Comparison of ENCODE assay signal across 14 cellular contexts in genomic region chr10:24718031-24718855, GRCh38. TPM values are rescaled to one million over a fixed set of nuclear protein-coding genes. Genes with fewer than 3 reads are reported as not detected.
A peak's percentile ranks its signal among the peaks of the same experiment; 100 is the strongest.
DNase-seq lines count a peak whose midpoint lies in the region; ATAC-seq, FAIRE-seq and TF ChIP-seq lines count a peak whose summit lies in the region.
"Had no signal": no experiment of that assay in that cellular context is flagged by ENCODE, and none has a peak within 500 bp of the region (broad histone marks: within the 10 kb centered on the region; RNA-seq: fewer than 3 reads in every experiment).

No MANE protein-coding gene starts in this region.

- H3K9ac ChIP-seq in HUES6 (ENCODE audit: low read length) (no peak overlapping the region), GM12878 (ENCODE audit: control insufficient read depth, insufficient read depth, low read length) (no peak overlapping the region)
- H3K9ac ChIP-seq: BLaER1 had no signal

- peaks cover 34% of the 10 kb centered on the region for H3K4me1 Mint-ChIP-seq in mesothelial cell of epicardium

- H3K9me3 ChIP-seq in HUES6 (ENCODE audit: control insufficient read depth, insufficient read depth, low read depth, low read length): no peaks in the 10 kb centered on the region
- no peaks in the 10 kb centered on the region for H3K9me3 ChIP-seq in GM12878 (replicated peaks; ENCODE audit: control insufficient read depth, insufficient read depth, low read length)
- H3K9me3 ChIP-seq: BLaER1 had no signal

- peaks cover 56% of the 10 kb centered on the region for H3K4me1 ChIP-seq in HUES6 (ENCODE audit: control insufficient read depth, insufficient read depth, low read length)
- peaks cover 6% of the 10 kb centered on the region; the same call in 1 of the 2 replicates for H3K4me1 ChIP-seq in GM12878 (ENCODE audit: control insufficient read depth, insufficient read depth, low read length)

- no peak overlapping the region for H3K4me3 Mint-ChIP-seq in mesothelial cell of epicardium
- H3K4me3 Mint-ChIP-seq: activated CD4-positive, alpha-beta memory T cell treated with anti-CD3 and anti-CD28 coated beads, Interleukin-2, amount 10 ng/mL, durations not matched to agents 7 days and 5 days; brain; neural crest cell had no signal

- H3K4me3 ChIP-seq in AG04449 (ENCODE audit: low read depth, low read length) (peak overlapping the region; percentile 24), HUES6 (ENCODE audit: low read depth, low read length) (peak overlapping the region; percentile 39), GM12878 (no peak overlapping the region)
- H3K4me3 ChIP-seq: BLaER1 had no signal

- H3K4me2 ChIP-seq in GM12878 (ENCODE audit: control insufficient read depth, insufficient read depth): peak overlapping the region; percentile 15; the same call in 1 of the 2 replicates

- no peak for DNase-seq in AG04449 (ENCODE audit: low read depth, low spot score)
- DNase-seq in GM12878 (ENCODE audit: low read depth, low spot score): no peak
- DNase-seq in iris pigment epithelial cell (ENCODE audit: low read depth): peak; percentile 79
- DNase-seq in ureter (ENCODE audit: low spot score): no peak
- DNase-seq in DMS79 treated with DMSO at 0.1 percent for 48 hours (lab: John Stamatoyannopoulos, UW): no peak
- DNase-seq in mesothelial cell of epicardium (ENCODE audit: low spot score in 2 of 2, unreplicated experiment in 2 of 2): no peak
- no peak for DNase-seq in NCI-H2029 treated with DMSO at 0.1 percent for 48 hours (lab: John Stamatoyannopoulos, UW)
- DNase-seq: activated CD4-positive, alpha-beta memory T cell treated with anti-CD3 and anti-CD28 coated beads, Interleukin-2, amount 10 ng/mL, durations not matched to agents 7 days and 5 days; hypothalamus; NCI-H1694 had no signal

- intact Hi-C loops in GM12878 (cut with micrococcal nuclease; ENCODE audit: unreplicated experiment): no loop called here

- TF ChIP-seq EP300 in GM12878 (IDR thresholded peaks at IDR 0.05; ENCODE audit: borderline replicate concordance in 1 of 2, control insufficient read depth in 1 of 2, low read depth in 2 of 2, low read length in 2 of 2): no peak

- no peaks in the 10 kb centered on the region for H3K27me3 Mint-ChIP-seq in mesothelial cell of epicardium (ENCODE audit: low read depth)
- H3K27me3 Mint-ChIP-seq: activated CD4-positive, alpha-beta memory T cell treated with anti-CD3 and anti-CD28 coated beads, Interleukin-2, amount 10 ng/mL, durations not matched to agents 7 days and 5 days; brain had no signal

- no peak overlapping the region for H3K27ac Mint-ChIP-seq in mesothelial cell of epicardium
- H3K27ac Mint-ChIP-seq: activated CD4-positive, alpha-beta memory T cell treated with anti-CD3 and anti-CD28 coated beads, Interleukin-2, amount 10 ng/mL, durations not matched to agents 7 days and 5 days had no signal

- BruUV-seq in GM12878 (replicated peaks; lab: Mats Ljungman, UMichigan): no TSS peak

- peaks cover 8% of the 10 kb centered on the region for H3K79me2 ChIP-seq in GM12878 (ENCODE audit: control insufficient read depth, insufficient read depth, low read length)

- no peak for ATAC-seq in GM12878

- no peaks in the 10 kb centered on the region for H4K20me1 ChIP-seq in GM12878 (ENCODE audit: control insufficient read depth, insufficient read depth)

- no peak overlapping the region for H2AFZ ChIP-seq in GM12878 (ENCODE audit: control insufficient read depth, low read depth, low read length)

- no peak for TF ChIP-seq POLR2A in GM12878 (IDR thresholded peaks at IDR 0.05; ENCODE audit: low read depth, low read length)

- TF ChIP-seq RAD21 in GM12878 (IDR thresholded peaks at IDR 0.05; ENCODE audit: insufficient read depth, low read depth, low read length): no peak

- no peak for FAIRE-seq in GM12878 (lab: Jason Lieb, UNC)

- in situ Hi-C loops in GM12878 (cut with MboI): no loop called here

- H3K9me3 Mint-ChIP-seq in mesothelial cell of epicardium: no peaks in the 10 kb centered on the region
- H3K9me3 Mint-ChIP-seq: activated CD4-positive, alpha-beta memory T cell treated with anti-CD3 and anti-CD28 coated beads, Interleukin-2, amount 10 ng/mL, durations not matched to agents 7 days and 5 days; brain; neural crest cell had no signal

- POLR2A ChIA-PET in AG04449 (lab: Yijun Ruan, JAX) (no interaction called here), GM12878 (lab: Charles Lee) (interaction anchor here (1.0 kb wide), 1 partner anchor 192 kb away, joined by 3 read pairs; no protein-coding TSS in a partner anchor)

- no peaks in the 10 kb centered on the region for H3K36me3 ChIP-seq in HUES6 (ENCODE audit: control insufficient read depth, insufficient read depth, low read length)
- no peaks in the 10 kb centered on the region for H3K36me3 ChIP-seq in GM12878 (ENCODE audit: control insufficient read depth in 2 of 2, insufficient read depth in 2 of 2, low read length in 1 of 2)

- peaks cover 22% of the 10 kb centered on the region for H3K27me3 ChIP-seq in HUES6 (ENCODE audit: control insufficient read depth, insufficient read depth, low read length)
- no peaks in the 10 kb centered on the region for H3K27me3 ChIP-seq in GM12878 (replicated peaks in 1 of 2; ENCODE audit: control insufficient read depth in 2 of 2, insufficient read depth in 2 of 2, low read length in 1 of 2)
- H3K27me3 ChIP-seq: BLaER1 had no signal

- H3K27ac ChIP-seq in HUES6 (ENCODE audit: low read depth, low read length) (no peak overlapping the region), GM12878 (ENCODE audit: control insufficient read depth, insufficient read depth) (no peak overlapping the region)
- H3K27ac ChIP-seq: BLaER1 had no signal

- 94% methylated on average over 10 of the region's 10 CpGs for WGBS in GM12878 (ENCODE audit: insufficient coverage, insufficient replicate concordance, low lambda C conversion rate, missing lambda C conversion rate)

- RAD21 ChIA-PET in GM12878 (lab: Charles Lee; ENCODE audit: unreplicated experiment): interaction anchor here (1.2 kb wide), 1 partner anchor 12 kb away, joined by 5 read pairs; no protein-coding TSS in a partner anchor

- SMC1A ChIA-PET in GM12878 (lab: Charles Lee; ENCODE audit: uncharacterized antibody, unreplicated experiment): interaction anchor here (0.9 to 4.6 kb wide), 9 partner anchors 8 to 211 kb away, joined by 3 to 17 read pairs (median 3); no protein-coding TSS in a partner anchor

- no peak for TF ChIP-seq CTCF in AG04449 (IDR thresholded peaks at IDR 0.05; ENCODE audit: insufficient read depth, low read length, missing control alignments)
- no peak for TF ChIP-seq CTCF in GM12878 (IDR thresholded peaks at IDR 0.05 in 2 of 3, conservative IDR thresholded peaks at IDR 0.05 in 1 of 3; ENCODE audit: control insufficient read depth in 2 of 3, extremely low read depth in 1 of 3, insufficient read depth in 1 of 3, low read depth in 3 of 3, low read length in 3 of 3)
- TF ChIP-seq CTCF in mesothelial cell of epicardium (IDR thresholded peaks at IDR 0.05; ENCODE audit: unreplicated experiment): no peak

- CTCF ChIA-PET in AG04449 (lab: Yijun Ruan, JAX): no interaction called here
- CTCF ChIA-PET in GM12878 (lab: Yijun Ruan, JAX): interaction anchor here (0.6 to 1.1 kb wide), 3 partner anchors 12 to 51 kb away, joined by 3 to 4 read pairs (median 3); no protein-coding TSS in a partner anchor

- H3K36me3 Mint-ChIP-seq in mesothelial cell of epicardium: peaks cover 2% of the 10 kb centered on the region

TF ChIP-seq in GM12878, 131 proteins besides CTCF, POLR2A, EP300 and RAD21:
- no peak for TF ChIP-seq GATAD2B (conservative IDR thresholded peaks at IDR 0.05; ENCODE audit: low read depth)
- TF ChIP-seq HDGF (IDR thresholded peaks at IDR 0.05): 0 out of 2 replicates have a peak, but pooled peaks have one; percentile 29
- TF ChIP-seq MLLT1 (IDR thresholded peaks at IDR 0.05): 0 out of 2 replicates have a peak, but pooled peaks have one; percentile 57

RNA-seq across cellular contexts. Expression of gene ARHGAP21, which starts 5.4 kb away (rescaled TPM):
- total RNA-seq in GM12878 (2013; cell fraction: nucleolus; rRNA removed): 415 and 429 TPM in 2 replicates
- total RNA-seq in GM12878 (2014; rRNA removed) (40.8 and 44.4 TPM in 2 replicates), GM12878 (2014; rRNA removed; fragmentation: Illumina TruSeq; extraction: Trizol) (56.7 and 61.5 TPM in 2 replicates), GM12878 (2021) (50.7 and 55.0 TPM in 2 replicates), ureter (90.7 TPM), mesothelial cell of epicardium (117 to 119 TPM (median 119 TPM) in 3 replicates)
- 10.5 TPM for polyA plus RNA-seq in GM12878 (2011; ENCODE audit: low read depth)
- polyA plus RNA-seq in GM12878 (2011; rRNA removed) (100 and 103 TPM in 2 replicates), GM12878 (2014; fragmentation: Illumina TruSeq; extraction: Trizol) (58.9 and 68.4 TPM in 2 replicates), GM12878 (2014; fragmentation: Nextera tagmentation; extraction: Ambion mirVana) (10 to 100 TPM; 11.7 to 12.2 TPM), GM12878 (2014; rRNA removed) (30.2 and 34.3 TPM in 2 replicates), GM12878 (2016; fragmentation: Nextera tagmentation; extraction: Ambion mirVana) (10 to 100 TPM; 12.7 to 14.6 TPM)
- 47.0 and 48.2 TPM in 2 replicates for polyA plus RNA-seq in GM12878 (2011; cell fraction: cytosol; rRNA removed)
- 161 and 233 TPM in 2 replicates for polyA plus RNA-seq in GM12878 (2011; cell fraction: nucleus; rRNA removed)
- polyA plus RNA-seq in GM12878 (2012): 13.4 and 14.7 TPM in 2 replicates
- 96.1 and 161 TPM in 2 replicates for polyA minus RNA-seq in GM12878 (2011; rRNA and poly(A)+ RNA removed)
- 36.5 and 64.2 TPM in 2 replicates for polyA minus RNA-seq in GM12878 (2011; cell fraction: cytosol; rRNA and poly(A)+ RNA removed)
- 123 and 145 TPM in 2 replicates for polyA minus RNA-seq in GM12878 (2011; cell fraction: nucleus; rRNA and poly(A)+ RNA removed)
